In the genomic region with DNA sequence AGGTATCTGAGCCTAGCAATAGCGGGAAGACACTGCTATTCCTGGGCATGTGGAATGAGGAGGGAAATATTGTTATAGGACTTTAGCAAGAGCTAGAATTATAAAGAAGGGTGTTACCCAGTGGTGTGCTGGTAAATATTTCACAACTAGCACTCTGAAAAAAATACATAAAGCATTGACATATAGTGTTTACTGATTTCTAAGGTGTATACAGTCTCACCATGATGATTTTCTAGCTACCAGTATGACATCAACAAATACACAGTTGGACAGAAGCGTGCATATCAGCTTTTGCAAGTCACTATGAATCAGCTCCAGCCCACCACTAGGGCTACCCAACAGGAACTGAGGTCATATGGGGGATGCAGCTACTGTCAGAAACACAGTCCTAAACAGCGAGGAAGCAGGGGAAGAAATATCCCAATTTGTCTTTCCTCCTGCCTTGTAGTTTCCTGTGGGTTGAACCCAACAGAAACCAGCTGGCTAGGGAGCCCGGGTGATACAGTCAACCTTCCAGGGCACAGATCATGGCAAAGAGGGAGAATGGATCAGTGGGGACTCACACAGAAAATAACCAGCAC, we compare ENCODE assay signal across 13 cellular contexts. TPM values are rescaled to one million over a fixed set of nuclear protein-coding genes. Genes with fewer than 3 reads are reported as not detected.
DNase-seq lines count a peak whose midpoint lies in the region; ATAC-seq and TF ChIP-seq lines count a peak whose summit lies in the region.
"Had no signal": no experiment of that assay in that cellular context is flagged by ENCODE, and none has a peak within 500 bp of the region (broad histone marks: within the 10 kb centered on the region; RNA-seq: fewer than 3 reads in every experiment).

No MANE protein-coding gene starts in this region.

- intact Hi-C loops in CD14-positive monocyte (cut with micrococcal nuclease) = no loop called here

- peak overlapping the region; percentile 62 for H3K27ac ChIP-seq in mesodermal cell (ENCODE audit: low read depth, low read length, severe bottlenecking)
- H3K27ac ChIP-seq: KMS-11, thyroid gland had no signal

- H3K9me3 ChIP-seq in mesodermal cell (ENCODE audit: control insufficient read depth, low read length) = no peaks in the 10 kb centered on the region
- H3K9me3 ChIP-seq: thyroid gland had no signal

- peak; percentile 52 for ATAC-seq in activated T-helper 17 cell treated with anti-CD3 and anti-CD28 coated beads, Interleukin-2, amount 50 U/mL, for 72 hours (replicated peaks)
- no peak for ATAC-seq in HG03565 (IDR thresholded peaks at IDR 0.05; ENCODE audit: unreplicated experiment)

- H3K36me3 ChIP-seq in mesodermal cell (ENCODE audit: control insufficient read depth, insufficient read depth, low read length) = no peaks in the 10 kb centered on the region

- DNase-seq in CD14-positive monocyte (ENCODE audit: low spot score) (no peak), HT1080 (ENCODE audit: low read depth) (peak; percentile 88), mesenteric fat pad (ENCODE audit: low spot score) (no peak), DMS114 treated with DMSO at 0.1 percent for 48 hours (lab: John Stamatoyannopoulos, UW; ENCODE audit: unreplicated experiment) (no peak)
- no peak for DNase-seq in stimulated activated CD4-positive, alpha-beta T cell treated with anti-CD3 and anti-CD28 coated beads, Interleukin-12 subunit alpha, Interleukin-12 subunit beta, amount 100 ng/mL, for 4 hours
- DNase-seq: activated B cell treated with CpG ODN at 0.5 μM for 24 hours; activated naive CD8-positive, alpha-beta T cell treated with anti-CD3 and anti-CD28 coated beads, Interleukin-2, amount 10 ng/mL, durations not matched to agents 7 days and 5 days; head of caudate nucleus; thyroid gland had no signal

- H3K4me3 ChIP-seq in mesodermal cell (ENCODE audit: extremely low read depth, insufficient read depth, low read length, poor library complexity, severe bottlenecking) = no peak overlapping the region
- H3K4me3 ChIP-seq: thyroid gland had no signal

- TF ChIP-seq CTCF in CD14-positive monocyte (IDR thresholded peaks at IDR 0.05) = no peak

- no peaks in the 10 kb centered on the region for H3K36me3 Mint-ChIP-seq in CD14-positive monocyte
- no peaks in the 10 kb centered on the region for H3K36me3 Mint-ChIP-seq in activated T-helper 17 cell treated with anti-CD3 and anti-CD28 coated beads, Interleukin-2, amount 50 U/mL, for 72 hours (ENCODE audit: low read depth)

- H3K4me3 Mint-ChIP-seq in CD14-positive monocyte = no peak overlapping the region
- no peak overlapping the region for H3K4me3 Mint-ChIP-seq in activated T-helper 17 cell treated with anti-CD3 and anti-CD28 coated beads, Interleukin-2, amount 50 U/mL, for 72 hours
- H3K4me3 Mint-ChIP-seq: activated B cell treated with CpG ODN at 0.5 μM for 24 hours; activated naive CD8-positive, alpha-beta T cell treated with anti-CD3 and anti-CD28 coated beads, Interleukin-2, amount 10 ng/mL, durations not matched to agents 7 days and 5 days had no signal

- H3K4me1 Mint-ChIP-seq in CD14-positive monocyte = peaks cover 13% of the 10 kb centered on the region
- peaks cover 7% of the 10 kb centered on the region for H3K4me1 Mint-ChIP-seq in activated T-helper 17 cell treated with anti-CD3 and anti-CD28 coated beads, Interleukin-2, amount 50 U/mL, for 72 hours
- H3K4me1 Mint-ChIP-seq: activated B cell treated with CpG ODN at 0.5 μM for 24 hours had no signal

- 100% methylated on average over 2 to 3 of the region's 4 CpGs for WGBS in mesodermal cell (ENCODE audit: insufficient coverage in 2 of 2), 2 experiments

- no peaks in the 10 kb centered on the region for H3K27me3 Mint-ChIP-seq in CD14-positive monocyte (ENCODE audit: low read depth in 3 of 3)
- no peaks in the 10 kb centered on the region for H3K27me3 Mint-ChIP-seq in activated T-helper 17 cell treated with anti-CD3 and anti-CD28 coated beads, Interleukin-2, amount 50 U/mL, for 72 hours
- H3K27me3 Mint-ChIP-seq: activated naive CD8-positive, alpha-beta T cell treated with anti-CD3 and anti-CD28 coated beads, Interleukin-2, amount 10 ng/mL, durations not matched to agents 7 days and 5 days had no signal

- peak overlapping the region in 4 of 7 donors; percentile 11 to 51 (median 38) for H3K27ac Mint-ChIP-seq in CD14-positive monocyte
- H3K27ac Mint-ChIP-seq in activated T-helper 17 cell treated with anti-CD3 and anti-CD28 coated beads, Interleukin-2, amount 50 U/mL, for 72 hours = no peak overlapping the region
- H3K27ac Mint-ChIP-seq: activated B cell treated with CpG ODN at 0.5 μM for 24 hours; activated naive CD8-positive, alpha-beta T cell treated with anti-CD3 and anti-CD28 coated beads, Interleukin-2, amount 10 ng/mL, durations not matched to agents 7 days and 5 days had no signal

- no peaks in the 10 kb centered on the region for H3K4me1 ChIP-seq in mesodermal cell (ENCODE audit: control insufficient read depth, insufficient read depth, low read length, poor library complexity, severe bottlenecking)
- H3K4me1 ChIP-seq: thyroid gland had no signal

- H3K9me3 Mint-ChIP-seq in CD14-positive monocyte = peaks cover 3 to 12% (median 9%) of the 10 kb centered on the region in 7 donors
- peaks cover 3% of the 10 kb centered on the region for H3K9me3 Mint-ChIP-seq in activated T-helper 17 cell treated with anti-CD3 and anti-CD28 coated beads, Interleukin-2, amount 50 U/mL, for 72 hours
- H3K9me3 Mint-ChIP-seq: activated B cell treated with CpG ODN at 0.5 μM for 24 hours had no signal

RNA-seq across cellular contexts. Expression of a gene that starts 39.6 kb away (rescaled TPM):
- under 1 TPM in 1 of 2 donors, not detected in 1; 0.38 TPM for polyA plus RNA-seq in CD14-positive monocyte
- total RNA-seq in HT1080 (2014; rRNA removed; shearing (Covaris generic)) = not detected in 2 replicates
- not detected in 2 replicates for polyA plus RNA-seq in HT1080 (2015; cell fraction: cytosol; rRNA removed)
- 0.42 TPM in 1 of 2 replicates, not detected in the other for polyA plus RNA-seq in HT1080 (2015; cell fraction: nucleus; rRNA removed)
- total RNA-seq in activated T-helper 17 cell treated with anti-CD3 and anti-CD28 coated beads, Interleukin-2, amount 50 U/mL, for 72 hours = 1 to 10 TPM in 1 of 2 donors, under 1 TPM in 1; 0.82 to 3.4 TPM
- polyA plus RNA-seq in mesodermal cell (2013, experiment 1 of 2) = not detected
- not detected for polyA plus RNA-seq in mesodermal cell (2013, experiment 2 of 2)
- total RNA-seq in mesenteric fat pad = 0.80 TPM

RNA-seq across cellular contexts. Expression of a gene that starts 46.3 kb away (rescaled TPM):
- 100 to 1,000 TPM; 173 to 215 TPM for polyA plus RNA-seq in CD14-positive monocyte
- 188 and 294 TPM in 2 replicates for total RNA-seq in HT1080 (2014; rRNA removed; shearing (Covaris generic))
- 208 and 296 TPM in 2 replicates for polyA plus RNA-seq in HT1080 (2015; cell fraction: cytosol; rRNA removed)
- polyA plus RNA-seq in HT1080 (2015; cell fraction: nucleus; rRNA removed) = 107 and 138 TPM in 2 replicates
- total RNA-seq in activated T-helper 17 cell treated with anti-CD3 and anti-CD28 coated beads, Interleukin-2, amount 50 U/mL, for 72 hours = 100 to 1,000 TPM; 149 to 229 TPM
- polyA plus RNA-seq in mesodermal cell (2013, experiment 1 of 2) = 303 TPM
- polyA plus RNA-seq in mesodermal cell (2013, experiment 2 of 2) = 287 TPM
- total RNA-seq in mesenteric fat pad = 122 TPM
